Comparison of ENCODE assay signal across 7 cellular contexts in the genomic region with DNA sequence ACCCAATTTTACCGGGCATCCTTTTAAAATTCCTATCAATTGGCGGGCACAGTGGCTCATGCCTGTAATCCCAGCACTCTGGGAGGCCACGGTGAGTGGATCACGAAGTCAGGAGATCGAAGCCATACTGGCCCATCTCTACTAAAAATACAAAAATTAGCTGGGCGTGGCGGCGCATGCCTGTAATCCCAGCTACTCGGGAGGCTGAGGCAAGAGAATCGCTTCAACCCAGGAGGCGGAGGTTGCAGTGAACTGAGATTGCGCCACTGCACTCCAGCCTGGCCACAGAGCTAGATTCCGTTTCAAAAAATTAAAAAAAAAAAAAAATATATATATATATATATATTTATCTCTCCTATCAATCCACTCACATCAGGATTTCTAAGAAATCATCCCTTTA. TPM values are rescaled to one million over a fixed set of nuclear protein-coding genes. Genes with fewer than 3 reads are reported as not detected.
DNase-seq lines count a peak whose midpoint lies in the region; ATAC-seq and TF ChIP-seq lines count a peak whose summit lies in the region.
"Not testable (repeated sequence)": the region's sequence is repeated elsewhere in the genome, so short reads cannot be mapped to it uniquely, and the experiment has no call there.

No MANE protein-coding gene starts in this region.

- H3K36me3 Mint-ChIP-seq in CD8-positive, alpha-beta memory T cell, result peaks cover 0 to 17% (median 4%) of the 10 kb centered on the region in 3 donors
- peaks cover 21% of the 10 kb centered on the region for H3K36me3 Mint-ChIP-seq in activated CD4-positive, alpha-beta memory T cell treated with anti-CD3 and anti-CD28 coated beads for 36 hours
- H3K36me3 Mint-ChIP-seq in central memory CD8-positive, alpha-beta T cell (ENCODE audit: insufficient read depth), result peaks cover 14% of the 10 kb centered on the region
- not testable (repeated sequence) for H3K36me3 Mint-ChIP-seq in naive B cell
- peaks cover 94% of the 10 kb centered on the region for H3K36me3 Mint-ChIP-seq in stimulated activated effector memory CD8-positive, alpha-beta T cell treated with anti-CD3 and anti-CD28 coated beads, Interleukin-12 subunit alpha, Interleukin-12 subunit beta, amount 100 ng/mL, for 72 hours

- peaks cover 78 to 94% (median 91%) of the 10 kb centered on the region in 3 donors for H3K4me1 Mint-ChIP-seq in CD8-positive, alpha-beta memory T cell
- peaks cover 83% of the 10 kb centered on the region for H3K4me1 Mint-ChIP-seq in activated CD4-positive, alpha-beta memory T cell treated with anti-CD3 and anti-CD28 coated beads for 36 hours (ENCODE audit: low read depth)
- peaks cover 73% of the 10 kb centered on the region for H3K4me1 Mint-ChIP-seq in central memory CD8-positive, alpha-beta T cell
- H3K4me1 Mint-ChIP-seq in naive B cell, result peaks cover 55 to 92% (median 79%) of the 10 kb centered on the region in 3 donors
- peaks cover 72% of the 10 kb centered on the region for H3K4me1 Mint-ChIP-seq in stimulated activated effector memory CD8-positive, alpha-beta T cell treated with anti-CD3 and anti-CD28 coated beads, Interleukin-12 subunit alpha, Interleukin-12 subunit beta, amount 100 ng/mL, for 72 hours

- not testable (repeated sequence) for DNase-seq in CD8-positive, alpha-beta memory T cell; activated CD4-positive, alpha-beta memory T cell treated with anti-CD3 and anti-CD28 coated beads for 36 hours; central memory CD8-positive, alpha-beta T cell (ENCODE audit: low spot score in 2 of 2); naive B cell; stimulated activated effector memory CD8-positive, alpha-beta T cell treated with anti-CD3 and anti-CD28 coated beads, Interleukin-12 subunit alpha, Interleukin-12 subunit beta, amount 100 ng/mL, for 72 hours (ENCODE audit: low spot score in 2 of 2)
- peak; percentile 62 for DNase-seq in activated effector memory CD4-positive, alpha-beta T cell treated with anti-CD3 and anti-CD28 coated beads, Interleukin-2, amount 50 U/mL, for 16 hours

- H3K27me3 ChIP-seq in CD8-positive, alpha-beta memory T cell (ENCODE audit: insufficient read depth, low read length, poor library complexity, severe bottlenecking); OCI-LY3 (ENCODE audit: low read depth, low read length): not testable (repeated sequence)

- TF ChIP-seq CTCF in OCI-LY3 (IDR thresholded peaks at IDR 0.05; ENCODE audit: low read depth, low read length), result not testable (repeated sequence)

- not testable (repeated sequence) for H3K9me3 ChIP-seq in CD8-positive, alpha-beta memory T cell (ENCODE audit: low read length); OCI-LY3 (ENCODE audit: insufficient read depth, low read length)

- H3K4me3 Mint-ChIP-seq in CD8-positive, alpha-beta memory T cell, result peak overlapping the region; percentile 74 to 93 (median 80)
- peak overlapping the region; percentile 72 for H3K4me3 Mint-ChIP-seq in activated CD4-positive, alpha-beta memory T cell treated with anti-CD3 and anti-CD28 coated beads for 36 hours
- H3K4me3 Mint-ChIP-seq in central memory CD8-positive, alpha-beta T cell, result peak overlapping the region; percentile 67
- peak overlapping the region in 7 of 8 donors; percentile 24 to 89 (median 59) for H3K4me3 Mint-ChIP-seq in naive B cell
- peak overlapping the region; percentile 79 for H3K4me3 Mint-ChIP-seq in stimulated activated effector memory CD8-positive, alpha-beta T cell treated with anti-CD3 and anti-CD28 coated beads, Interleukin-12 subunit alpha, Interleukin-12 subunit beta, amount 100 ng/mL, for 72 hours

- CTCF ChIA-PET in CD8-positive, alpha-beta memory T cell (lab: Charles Lee), result interaction anchor here (0.8 to 3.2 kb wide), 6 partner anchors 9 to 45 kb away, joined by 3 to 19 read pairs (median 13); partner anchors contain the start of gene PTP4A2
- CTCF ChIA-PET in activated CD4-positive, alpha-beta memory T cell treated with anti-CD3 and anti-CD28 coated beads for 36 hours (lab: Charles Lee), result interaction anchor here (0.7 to 3.6 kb wide), 8 partner anchors 9 to 111 kb away, joined by 3 to 22 read pairs (median 4); partner anchors contain the start of gene PTP4A2

- H3K27ac ChIP-seq in CD8-positive, alpha-beta memory T cell (ENCODE audit: low read depth, low read length), result peak overlapping the region; percentile 0
- not testable (repeated sequence) for H3K27ac ChIP-seq in OCI-LY3 (ENCODE audit: low read length)

- peaks cover 99% of the 10 kb centered on the region for H3K79me2 ChIP-seq in OCI-LY3 (ENCODE audit: low read length)

- H3K4me1 ChIP-seq in CD8-positive, alpha-beta memory T cell (ENCODE audit: insufficient read depth, low read length), result peaks cover 90% of the 10 kb centered on the region
- peaks cover 59% of the 10 kb centered on the region for H3K4me1 ChIP-seq in OCI-LY3 (ENCODE audit: low read length)

- H3K36me3 ChIP-seq in CD8-positive, alpha-beta memory T cell (ENCODE audit: insufficient read depth, low read length), result not testable (repeated sequence)
- H3K36me3 ChIP-seq in OCI-LY3 (replicated peaks; ENCODE audit: low read depth, low read length), result peaks cover 12% of the 10 kb centered on the region

- H4K20me1 ChIP-seq in OCI-LY3 (ENCODE audit: insufficient read depth, low read length), result peaks cover 86% of the 10 kb centered on the region

- not testable (repeated sequence) for ATAC-seq in central memory CD8-positive, alpha-beta T cell (replicated peaks; ENCODE audit: extremely low read depth, poor library complexity, severe bottlenecking); naive B cell (ENCODE audit: low read depth in 2 of 2); stimulated activated effector memory CD8-positive, alpha-beta T cell treated with anti-CD3 and anti-CD28 coated beads, Interleukin-12 subunit alpha, Interleukin-12 subunit beta, amount 100 ng/mL, for 72 hours

- not testable (repeated sequence) for H3K27me3 Mint-ChIP-seq in CD8-positive, alpha-beta memory T cell; activated CD4-positive, alpha-beta memory T cell treated with anti-CD3 and anti-CD28 coated beads for 36 hours; central memory CD8-positive, alpha-beta T cell; naive B cell

- peak overlapping the region; percentile 61 for H3K4me2 ChIP-seq in OCI-LY3 (ENCODE audit: low read length)

- POLR2A ChIA-PET in CD8-positive, alpha-beta memory T cell (lab: Charles Lee), result interaction anchor here (0.7 to 1.8 kb wide), 6 partner anchors 9 to 325 kb away, joined by 4 to 12 read pairs (median 6); partner anchors contain the start of gene LCK
- POLR2A ChIA-PET in activated CD4-positive, alpha-beta memory T cell treated with anti-CD3 and anti-CD28 coated beads for 36 hours (lab: Charles Lee), result interaction anchor here (0.7 to 2.8 kb wide), 5 partner anchors 9 to 32 kb away, joined by 3 to 14 read pairs (median 8); partner anchors contain the start of gene PTP4A2

- intact Hi-C loops in activated CD4-positive, alpha-beta memory T cell treated with anti-CD3 and anti-CD28 coated beads for 36 hours (cut with micrococcal nuclease), result not testable (repeated sequence)

- not testable (repeated sequence) for H3K9ac ChIP-seq in OCI-LY3 (ENCODE audit: low read length)

- not testable (repeated sequence) for H3K4me3 ChIP-seq in CD8-positive, alpha-beta memory T cell (ENCODE audit: low read length)
- H3K4me3 ChIP-seq in OCI-LY3 (ENCODE audit: low read length), result peak overlapping the region; percentile 36; the same call in 1 of the 2 replicates

- not testable (repeated sequence) for H2AFZ ChIP-seq in OCI-LY3 (ENCODE audit: low read depth, low read length)

- H3K27ac Mint-ChIP-seq in CD8-positive, alpha-beta memory T cell, result peak overlapping the region; percentile 84 to 97 (median 90)
- H3K27ac Mint-ChIP-seq in activated CD4-positive, alpha-beta memory T cell treated with anti-CD3 and anti-CD28 coated beads for 36 hours, result peak overlapping the region; percentile 91
- peak overlapping the region; percentile 97 for H3K27ac Mint-ChIP-seq in central memory CD8-positive, alpha-beta T cell (ENCODE audit: low read depth)
- peak overlapping the region in 4 of 6 donors; percentile 39 to 86 (median 65) for H3K27ac Mint-ChIP-seq in naive B cell
- H3K27ac Mint-ChIP-seq in stimulated activated effector memory CD8-positive, alpha-beta T cell treated with anti-CD3 and anti-CD28 coated beads, Interleukin-12 subunit alpha, Interleukin-12 subunit beta, amount 100 ng/mL, for 72 hours, result peak overlapping the region; percentile 12

- H3K9me3 Mint-ChIP-seq in CD8-positive, alpha-beta memory T cell; activated CD4-positive, alpha-beta memory T cell treated with anti-CD3 and anti-CD28 coated beads for 36 hours; central memory CD8-positive, alpha-beta T cell; naive B cell; stimulated activated effector memory CD8-positive, alpha-beta T cell treated with anti-CD3 and anti-CD28 coated beads, Interleukin-12 subunit alpha, Interleukin-12 subunit beta, amount 100 ng/mL, for 72 hours: not testable (repeated sequence)

RNA-seq across cellular contexts. Expression of gene PTP4A2, which starts 12.3 kb away (rescaled TPM):
- total RNA-seq in CD8-positive, alpha-beta memory T cell, result 100 to 1,000 TPM; 339 to 368 TPM
- 598 TPM for polyA plus RNA-seq in CD8-positive, alpha-beta memory T cell
- 100 to 1,000 TPM; 275 to 285 TPM for total RNA-seq in activated CD4-positive, alpha-beta memory T cell treated with anti-CD3 and anti-CD28 coated beads for 36 hours
- 100 to 1,000 TPM; 251 to 474 (median 307) TPM for polyA plus RNA-seq in naive B cell (ENCODE audit: low read depth in 6 of 6)

Comparison
In these comparisons a context has a peak if more than half of its experiments do, and no peak if none do; other contexts are left out.
1. H3K27ac Mint-ChIP-seq: peak in every context shown above with its lines; median percentile 97 in central memory CD8-positive, alpha-beta T cell; 91 in activated CD4-positive, alpha-beta memory T cell treated with anti-CD3 and anti-CD28 coated beads for 36 hours; 90 in CD8-positive, alpha-beta memory T cell; 65 in naive B cell; 12 in stimulated activated effector memory CD8-positive, alpha-beta T cell treated with anti-CD3 and anti-CD28 coated beads, Interleukin-12 subunit alpha, Interleukin-12 subunit beta, amount 100 ng/mL, for 72 hours.